ENCODE assay signal across 2 cellular contexts in the genomic region with DNA sequence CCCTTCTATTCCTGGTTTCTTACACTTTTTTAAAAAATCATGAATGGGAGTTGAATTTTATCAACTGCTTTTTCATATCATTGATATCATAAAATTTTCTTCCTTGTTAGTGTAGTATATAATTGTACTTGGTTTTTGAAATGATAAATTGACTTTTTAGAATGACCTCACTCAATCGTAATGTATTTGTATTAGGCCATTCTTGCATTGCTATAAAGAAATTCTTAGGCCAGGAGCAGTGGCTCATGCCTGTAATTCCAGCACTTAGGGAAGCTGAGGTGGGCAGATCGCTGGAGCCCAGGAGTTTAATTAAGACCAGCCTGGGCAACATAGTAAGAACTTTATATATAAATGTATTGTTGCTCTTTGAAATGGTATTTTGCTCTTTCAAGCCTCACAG.
TF ChIP-seq lines count a peak whose summit lies in the region.

No MANE protein-coding gene starts in this region.

TF ChIP-seq in SK-N-SH treated with all-trans-retinoic acid at 6 μM for 48 hours, 23 proteins besides CTCF, POLR2A, EP300 and RAD21 (continued from another document):
- TF ChIP-seq, protein P1, sequence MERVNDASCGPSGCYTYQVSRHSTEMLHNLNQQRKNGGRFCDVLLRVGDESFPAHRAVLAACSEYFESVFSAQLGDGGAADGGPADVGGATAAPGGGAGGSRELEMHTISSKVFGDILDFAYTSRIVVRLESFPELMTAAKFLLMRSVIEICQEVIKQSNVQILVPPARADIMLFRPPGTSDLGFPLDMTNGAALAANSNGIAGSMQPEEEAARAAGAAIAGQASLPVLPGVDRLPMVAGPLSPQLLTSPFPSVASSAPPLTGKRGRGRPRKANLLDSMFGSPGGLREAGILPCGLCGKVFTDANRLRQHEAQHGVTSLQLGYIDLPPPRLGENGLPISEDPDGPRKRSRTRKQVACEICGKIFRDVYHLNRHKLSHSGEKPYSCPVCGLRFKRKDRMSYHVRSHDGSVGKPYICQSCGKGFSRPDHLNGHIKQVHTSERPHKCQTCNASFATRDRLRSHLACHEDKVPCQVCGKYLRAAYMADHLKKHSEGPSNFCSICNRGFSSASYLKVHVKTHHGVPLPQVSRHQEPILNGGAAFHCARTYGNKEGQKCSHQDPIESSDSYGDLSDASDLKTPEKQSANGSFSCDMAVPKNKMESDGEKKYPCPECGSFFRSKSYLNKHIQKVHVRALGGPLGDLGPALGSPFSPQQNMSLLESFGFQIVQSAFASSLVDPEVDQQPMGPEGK (CRISPR knock-in tag; IDR thresholded peaks at IDR 0.05; ENCODE audit: borderline replicate concordance): no peak
TF ChIP-seq in SK-N-SH treated with all-trans-retinoic acid at 6 μM for 48 hours: peak in this region for 2.

TF ChIP-seq in SK-N-SH, 30 proteins besides CTCF, POLR2A, EP300 and RAD21 (continued from another document):
- no peak for TF ChIP-seq MEF2A (IDR thresholded peaks at IDR 0.05; ENCODE audit: borderline replicate concordance, low read depth)
TF ChIP-seq in SK-N-SH: peak in this region for 0.
